Comparison of ENCODE assay signal across 17 cellular contexts in genomic region chr11:129728571-129728970, GRCh38.
A peak's percentile ranks its signal among the peaks of the same experiment; 100 is the strongest.
DNase-seq lines count a peak whose midpoint lies in the region; ATAC-seq, FAIRE-seq and TF ChIP-seq lines count a peak whose summit lies in the region.
"Had no signal": no experiment of that assay in that cellular context is flagged by ENCODE, and none has a peak within 500 bp of the region (broad histone marks: within the 10 kb centered on the region; RNA-seq: fewer than 3 reads in every experiment).

No MANE protein-coding gene starts in this region.

- WGBS in body of pancreas, 2 donors, result 10 to 16% methylated on average over 7 of the region's 7 CpGs
- WGBS in stomach, 5 donors, result 29 to 42% (median 37%) methylated on average over 7 of the region's 7 CpGs

- no peak for TF ChIP-seq POLR2A in body of pancreas (IDR thresholded peaks at IDR 0.05)
- TF ChIP-seq POLR2A in stomach (IDR thresholded peaks at IDR 0.05), result no peak

- H3K27ac ChIP-seq in body of pancreas (peak overlapping the region in 2 of 4 donors; percentile 44 to 46), stomach (no peak overlapping the region)
- H3K27ac ChIP-seq: colonic mucosa, lower lobe of right lung, neutrophil had no signal

- no peaks in the 10 kb centered on the region for H3K36me3 Mint-ChIP-seq in activated CD8-positive, alpha-beta T cell treated with anti-CD3 and anti-CD28 coated beads for 36 hours (ENCODE audit: low read depth)

- no peak for FAIRE-seq in frontal cortex (lab: Jason Lieb, UNC)

- peaks cover 3% of the 10 kb centered on the region for H3K27me3 Mint-ChIP-seq in activated CD8-positive, alpha-beta T cell treated with anti-CD3 and anti-CD28 coated beads for 36 hours

- no peaks in the 10 kb centered on the region for H3K36me3 ChIP-seq in body of pancreas (replicated peaks in 1 of 2; ENCODE audit: insufficient read depth in 1 of 2, low read depth in 2 of 2)
- no peaks in the 10 kb centered on the region for H3K36me3 ChIP-seq in stomach
- H3K36me3 ChIP-seq: colonic mucosa, lower lobe of right lung, neutrophil had no signal

- peak; percentile 67 for ATAC-seq in body of pancreas
- no peak for ATAC-seq in activated CD8-positive, alpha-beta T cell treated with anti-CD3 and anti-CD28 coated beads for 36 hours
- ATAC-seq: lower lobe of right lung had no signal

- no peak overlapping the region for H3K27ac Mint-ChIP-seq in activated CD8-positive, alpha-beta T cell treated with anti-CD3 and anti-CD28 coated beads for 36 hours

- no peak for TF ChIP-seq EP300 in stomach (IDR thresholded peaks at IDR 0.05)

- H3K4me1 ChIP-seq in body of pancreas (peaks cover 10% of the 10 kb centered on the region), stomach (no peaks in the 10 kb centered on the region)
- H3K4me1 ChIP-seq: colonic mucosa, lower lobe of right lung had no signal

- H3K4me1 Mint-ChIP-seq in activated CD8-positive, alpha-beta T cell treated with anti-CD3 and anti-CD28 coated beads for 36 hours (ENCODE audit: low read depth), result no peaks in the 10 kb centered on the region

- CTCF ChIA-PET in activated CD8-positive, alpha-beta T cell treated with anti-CD3 and anti-CD28 coated beads for 36 hours (lab: Charles Lee), result interaction anchor here (0.9 kb wide), 1 partner anchor 33 kb away, joined by 3 read pairs; no protein-coding TSS in a partner anchor

- TF ChIP-seq CTCF in body of pancreas (IDR thresholded peaks at IDR 0.05) (no peak), stomach (IDR thresholded peaks at IDR 0.05) (no peak)
- no peak for TF ChIP-seq CTCF in activated CD8-positive, alpha-beta T cell treated with anti-CD3 and anti-CD28 coated beads for 36 hours (IDR thresholded peaks at IDR 0.05)

- H3K27me3 ChIP-seq in body of pancreas (no peaks in the 10 kb centered on the region), stomach (peaks cover 0 to 8% (median 0%) of the 10 kb centered on the region in 3 donors)
- H3K27me3 ChIP-seq: colonic mucosa had no signal

- no peak overlapping the region for H3K4me3 ChIP-seq in body of pancreas
- no peak overlapping the region for H3K4me3 ChIP-seq in stomach
- H3K4me3 ChIP-seq: colonic mucosa, lower lobe of right lung, smooth muscle cell had no signal

- intact Hi-C loops in body of pancreas (cut with DNase I) (no loop called here), stomach (cut with DNase I; ENCODE audit: low total_unique reads) (no loop called here)
- intact Hi-C loops in activated CD8-positive, alpha-beta T cell treated with anti-CD3 and anti-CD28 coated beads for 36 hours (cut with micrococcal nuclease), result no loop called here

- no peaks in the 10 kb centered on the region for H3K9me3 Mint-ChIP-seq in activated CD8-positive, alpha-beta T cell treated with anti-CD3 and anti-CD28 coated beads for 36 hours

- no peaks in the 10 kb centered on the region for H3K9me3 ChIP-seq in body of pancreas
- H3K9me3 ChIP-seq in stomach, result no peaks in the 10 kb centered on the region
- H3K9me3 ChIP-seq: colonic mucosa, lower lobe of right lung, neutrophil had no signal

- peak; percentile 48 for DNase-seq in NCI-H1092 (lab: John Stamatoyannopoulos, UW)
- peak; percentile 65 for DNase-seq in NCI-H2196 treated with DMSO at 0.1 percent for 48 hours (lab: John Stamatoyannopoulos, UW; ENCODE audit: unreplicated experiment)
- DNase-seq in body of pancreas, result peak; percentile 13 to 56 (median 31)
- peak; percentile 39 for DNase-seq in stomach
- no peak for DNase-seq in EL
- DNase-seq in frontal cortex (ENCODE audit: low spot score in 2 of 2), result no peak
- no peak for DNase-seq in activated CD8-positive, alpha-beta T cell treated with anti-CD3 and anti-CD28 coated beads for 36 hours
- DNase-seq: activated CD4-positive, CD25-positive, alpha-beta regulatory T cell treated with anti-CD3 and anti-CD28 coated beads, Interleukin-2, amount 50 U/mL, for 72 hours; activated T-cell treated with anti-CD3 and anti-CD28 coated beads, Interleukin-2, amount 50 U/mL, for 1 hour; colonic mucosa; erythroblast; HCEC 1CT; lower lobe of right lung; MM.1S; SW 1271 had no signal

- no peak overlapping the region for H3K4me3 Mint-ChIP-seq in activated CD8-positive, alpha-beta T cell treated with anti-CD3 and anti-CD28 coated beads for 36 hours

- POLR2A ChIA-PET in activated CD8-positive, alpha-beta T cell treated with anti-CD3 and anti-CD28 coated beads for 36 hours (lab: Charles Lee), result no interaction called here

Comparison
In these comparisons a context has a peak if more than half of its experiments do, and no peak if none do; other contexts are left out.
1. DNase-seq: peak in NCI-H1092 (single experiment), NCI-H2196 treated with DMSO at 0.1 percent for 48 hours (single experiment), body of pancreas (4 of 4) and stomach (single experiment); none in EL (single experiment), frontal cortex (0 of 2) and activated CD8-positive, alpha-beta T cell treated with anti-CD3 and anti-CD28 coated beads for 36 hours (single experiment).